ENCODE assay signal across 10 cellular contexts in the genomic region with DNA sequence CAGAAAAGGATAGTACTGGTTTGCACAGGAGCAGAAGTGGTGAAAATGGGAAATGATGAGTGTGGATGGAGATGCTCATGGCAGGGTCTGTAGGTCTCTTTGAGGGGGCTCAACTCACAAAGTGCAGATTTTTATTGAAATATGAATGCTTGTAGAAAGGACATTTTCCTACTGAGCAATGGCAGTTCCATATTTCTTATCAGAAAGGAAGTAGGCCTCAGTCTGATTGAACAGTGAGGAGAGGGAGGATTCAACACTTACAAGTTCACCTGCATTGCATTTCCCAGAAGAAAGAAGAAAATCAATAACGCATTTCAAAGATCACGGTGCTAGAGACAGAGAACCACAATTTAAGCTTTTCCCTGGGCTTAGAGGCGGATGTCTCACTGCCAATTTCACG. TPM values are rescaled to one million over a fixed set of nuclear protein-coding genes. Genes with fewer than 3 reads are reported as not detected.
DNase-seq lines count a peak whose midpoint lies in the region; ATAC-seq and TF ChIP-seq lines count a peak whose summit lies in the region.
"Had no signal": no experiment of that assay in that cellular context is flagged by ENCODE, and none has a peak within 500 bp of the region (broad histone marks: within the 10 kb centered on the region; RNA-seq: fewer than 3 reads in every experiment).

No MANE protein-coding gene starts in this region.

- H3K4me3 ChIP-seq in left ventricle myocardium inferior (peak overlapping the region; percentile 71), brain microvascular endothelial cell (ENCODE audit: low read depth, low read length) (peak overlapping the region; percentile 71), uterus (no peak overlapping the region)
- H3K4me3 ChIP-seq: SJCRH30 had no signal

- H3K36me3 Mint-ChIP-seq in natural killer cell: no peaks in the 10 kb centered on the region

- H3K4me1 ChIP-seq in left ventricle myocardium inferior: peaks cover 41% of the 10 kb centered on the region
- no peaks in the 10 kb centered on the region for H3K4me1 ChIP-seq in uterus

- peaks cover 76 to 77% of the 10 kb centered on the region in 2 donors for H3K4me1 Mint-ChIP-seq in natural killer cell

- TF ChIP-seq CTCF in left ventricle myocardium inferior (IDR thresholded peaks at IDR 0.05; ENCODE audit: borderline replicate concordance) (no peak), brain microvascular endothelial cell (IDR thresholded peaks at IDR 0.05; ENCODE audit: low read depth, low read length, missing control alignments) (no peak), natural killer cell (IDR thresholded peaks at IDR 0.05) (no peak), uterus (IDR thresholded peaks at IDR 0.05) (no peak)

- no peak for ATAC-seq in left cardiac atrium
- no peak for ATAC-seq in natural killer cell
- ATAC-seq in GM18861 (IDR thresholded peaks at IDR 0.05; ENCODE audit: unreplicated experiment): no peak
- ATAC-seq in GM21619 (IDR thresholded peaks at IDR 0.05; ENCODE audit: unreplicated experiment): no peak

- H3K36me3 ChIP-seq in left ventricle myocardium inferior (peaks cover 2% of the 10 kb centered on the region), brain microvascular endothelial cell (replicated peaks) (no peaks in the 10 kb centered on the region), uterus (no peaks in the 10 kb centered on the region)
- H3K36me3 ChIP-seq: SJCRH30 had no signal

- H3K27ac Mint-ChIP-seq in natural killer cell: peak overlapping the region; percentile 95 to 99

- H3K9me3 ChIP-seq in left ventricle myocardium inferior (replicated peaks): peaks cover 4% of the 10 kb centered on the region
- H3K9me3 ChIP-seq in uterus: no peaks in the 10 kb centered on the region
- H3K9me3 ChIP-seq: SJCRH30 had no signal

- H3K9me3 Mint-ChIP-seq in natural killer cell: no peaks in the 10 kb centered on the region

- DNase-seq in left ventricle myocardium inferior (no peak), left cardiac atrium (no peak), brain microvascular endothelial cell (no peak), natural killer cell (no peak), uterus (no peak), MV-4-11 (lab: John Stamatoyannopoulos, UW) (no peak)
- DNase-seq: hippocampal formation, SJCRH30 had no signal

- no peak for TF ChIP-seq POLR2A in uterus (IDR thresholded peaks at IDR 0.05)

- peak overlapping the region; percentile 98 for H3K4me3 Mint-ChIP-seq in natural killer cell

- H3K27me3 Mint-ChIP-seq in natural killer cell (ENCODE audit: low read depth in 2 of 2): no peaks in the 10 kb centered on the region

- peaks cover 98% of the 10 kb centered on the region for H3K27me3 ChIP-seq in left ventricle myocardium inferior (ENCODE audit: low read depth)
- no peaks in the 10 kb centered on the region for H3K27me3 ChIP-seq in brain microvascular endothelial cell (replicated peaks)
- peaks cover 26 to 35% of the 10 kb centered on the region in 2 donors for H3K27me3 ChIP-seq in uterus
- H3K27me3 ChIP-seq: SJCRH30 had no signal

- H3K27ac ChIP-seq in left ventricle myocardium inferior (replicated peaks): peak overlapping the region; percentile 96
- no peak overlapping the region for H3K27ac ChIP-seq in brain microvascular endothelial cell
- peak overlapping the region; percentile 75 to 87 for H3K27ac ChIP-seq in uterus
- H3K27ac ChIP-seq: SJCRH30 had no signal

- intact Hi-C loops in left ventricle myocardium inferior (cut with micrococcal nuclease): no loop called here
- intact Hi-C loops in left cardiac atrium (cut with DNase I): loop anchor here (5.0 kb wide), 2 partner anchors 39 to 51 kb away; partner anchors contain the start of gene ANXA2R (in 1 of the 2)
- intact Hi-C loops in natural killer cell (cut with micrococcal nuclease): loop anchor here (5.0 to 10.0 kb wide), 2 partner anchors 131 to 494 kb away; partner anchors contain the start of genes TMEM267 and ZNF131
- intact Hi-C loops in uterus (cut with DNase I; ENCODE audit: low total_unique reads): no loop called here

- in situ Hi-C loops in brain microvascular endothelial cell (cut with HindIII; ENCODE audit: low pct_ligation_motif_present, low sequenced_read_pairs): no loop called here

RNA-seq across cellular contexts. Expression of gene ANXA2R, which starts 49.2 kb away (rescaled TPM):
- total RNA-seq in left ventricle myocardium inferior: 0.82 TPM
- total RNA-seq in left cardiac atrium: 1 to 10 TPM; 1.6 to 1.9 TPM
- 10 to 100 TPM; 34.3 to 55.2 (median 38.0) TPM for total RNA-seq in natural killer cell
- 10 to 100 TPM in 2 of 4 donors, 1 to 10 TPM in 2; 2.4 to 62.8 (median 8.5) TPM for total RNA-seq in uterus

Comparison
In these comparisons a context has a peak if more than half of its experiments do, and no peak if none do; other contexts are left out.
1. intact Hi-C loops: an anchor here in left cardiac atrium (5.0 kb wide) and natural killer cell (5.0 to 10.0 kb wide); none called in left ventricle myocardium inferior and uterus.
2. H3K4me3 ChIP-seq: peak in left ventricle myocardium inferior (single experiment) and brain microvascular endothelial cell (single experiment); none in uterus (0 of 2).